In the genomic region with DNA sequence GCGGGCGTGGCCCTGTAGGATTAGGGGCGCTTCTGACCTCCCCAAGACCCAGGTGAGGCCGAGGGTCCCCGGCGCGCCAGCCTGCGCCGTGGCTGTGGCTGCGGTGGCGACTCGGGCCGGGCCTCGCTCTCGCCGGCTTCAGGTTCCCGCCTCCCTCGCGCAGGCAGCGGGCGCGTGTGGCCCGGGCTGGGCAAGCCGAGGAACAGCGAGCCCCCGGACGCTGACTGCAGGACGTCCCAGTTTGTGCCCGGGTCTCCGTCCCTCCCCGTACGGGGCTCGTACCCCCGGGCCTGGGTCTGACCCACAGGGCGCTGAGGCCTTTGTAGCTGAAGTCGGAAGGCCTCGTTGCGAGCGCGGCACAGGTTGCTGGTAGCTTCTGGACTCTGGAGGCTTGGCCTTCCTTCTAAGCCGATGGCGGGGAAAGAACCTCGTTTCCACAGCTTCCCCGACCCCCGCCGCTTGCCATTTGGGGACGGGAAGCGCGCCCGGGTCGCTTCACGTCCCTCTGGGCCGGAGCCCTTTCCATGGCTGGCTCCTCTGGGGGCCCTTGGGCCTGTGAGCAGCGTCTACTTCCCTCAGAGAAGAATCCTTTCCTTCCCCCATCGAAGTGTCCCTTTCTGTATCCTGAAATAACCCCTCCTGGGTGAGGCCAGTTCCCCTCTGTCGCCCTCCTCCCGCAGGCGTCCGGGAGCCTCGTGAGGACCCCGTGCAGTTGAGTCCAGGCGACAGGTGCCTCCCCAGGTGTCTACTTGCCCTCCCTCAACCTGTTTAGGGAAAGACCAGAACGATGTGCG, we compare ENCODE assay signal across 1 cellular context.
TF ChIP-seq lines count a peak whose summit lies in the region.

No MANE protein-coding gene starts in this region.

TF ChIP-seq in SK-N-SH treated with all-trans-retinoic acid at 6 μM for 48 hours, 23 proteins besides CTCF, POLR2A, EP300 and RAD21 (continued from another document):
- TF ChIP-seq BACH2 (CRISPR knock-in tag; IDR thresholded peaks at IDR 0.05; ENCODE audit: borderline replicate concordance) (no peak), ZNF565 (CRISPR knock-in tag; conservative IDR thresholded peaks at IDR 0.05; ENCODE audit: low read depth) (no peak), CSDC2 (CRISPR knock-in tag; IDR thresholded peaks at IDR 0.05) (no peak), ISL1 (CRISPR knock-in tag; IDR thresholded peaks at IDR 0.05) (no peak), PPARA (CRISPR knock-in tag; IDR thresholded peaks at IDR 0.05; ENCODE audit: borderline replicate concordance) (no peak), ARNTL (CRISPR knock-in tag; IDR thresholded peaks at IDR 0.05; ENCODE audit: borderline replicate concordance, low read depth) (no peak), ESRRG (CRISPR knock-in tag; IDR thresholded peaks at IDR 0.05) (no peak), TOX (CRISPR knock-in tag; IDR thresholded peaks at IDR 0.05; ENCODE audit: borderline replicate concordance) (no peak), GLIS3 (CRISPR knock-in tag; IDR thresholded peaks at IDR 0.05) (no peak), ZNF70 (CRISPR knock-in tag; IDR thresholded peaks at IDR 0.05) (no peak), RARB (CRISPR knock-in tag; IDR thresholded peaks at IDR 0.05) (no peak)
- TF ChIP-seq, protein P1, sequence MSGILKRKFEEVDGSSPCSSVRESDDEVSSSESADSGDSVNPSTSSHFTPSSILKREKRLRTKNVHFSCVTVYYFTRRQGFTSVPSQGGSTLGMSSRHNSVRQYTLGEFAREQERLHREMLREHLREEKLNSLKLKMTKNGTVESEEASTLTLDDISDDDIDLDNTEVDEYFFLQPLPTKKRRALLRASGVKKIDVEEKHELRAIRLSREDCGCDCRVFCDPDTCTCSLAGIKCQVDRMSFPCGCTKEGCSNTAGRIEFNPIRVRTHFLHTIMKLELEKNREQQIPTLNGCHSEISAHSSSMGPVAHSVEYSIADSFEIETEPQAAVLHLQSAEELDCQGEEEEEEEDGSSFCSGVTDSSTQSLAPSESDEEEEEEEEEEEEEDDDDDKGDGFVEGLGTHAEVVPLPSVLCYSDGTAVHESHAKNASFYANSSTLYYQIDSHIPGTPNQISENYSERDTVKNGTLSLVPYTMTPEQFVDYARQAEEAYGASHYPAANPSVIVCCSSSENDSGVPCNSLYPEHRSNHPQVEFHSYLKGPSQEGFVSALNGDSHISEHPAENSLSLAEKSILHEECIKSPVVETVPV (CRISPR knock-in tag; IDR thresholded peaks at IDR 0.05), result no peak
- TF ChIP-seq, protein P2, sequence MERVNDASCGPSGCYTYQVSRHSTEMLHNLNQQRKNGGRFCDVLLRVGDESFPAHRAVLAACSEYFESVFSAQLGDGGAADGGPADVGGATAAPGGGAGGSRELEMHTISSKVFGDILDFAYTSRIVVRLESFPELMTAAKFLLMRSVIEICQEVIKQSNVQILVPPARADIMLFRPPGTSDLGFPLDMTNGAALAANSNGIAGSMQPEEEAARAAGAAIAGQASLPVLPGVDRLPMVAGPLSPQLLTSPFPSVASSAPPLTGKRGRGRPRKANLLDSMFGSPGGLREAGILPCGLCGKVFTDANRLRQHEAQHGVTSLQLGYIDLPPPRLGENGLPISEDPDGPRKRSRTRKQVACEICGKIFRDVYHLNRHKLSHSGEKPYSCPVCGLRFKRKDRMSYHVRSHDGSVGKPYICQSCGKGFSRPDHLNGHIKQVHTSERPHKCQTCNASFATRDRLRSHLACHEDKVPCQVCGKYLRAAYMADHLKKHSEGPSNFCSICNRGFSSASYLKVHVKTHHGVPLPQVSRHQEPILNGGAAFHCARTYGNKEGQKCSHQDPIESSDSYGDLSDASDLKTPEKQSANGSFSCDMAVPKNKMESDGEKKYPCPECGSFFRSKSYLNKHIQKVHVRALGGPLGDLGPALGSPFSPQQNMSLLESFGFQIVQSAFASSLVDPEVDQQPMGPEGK (CRISPR knock-in tag; IDR thresholded peaks at IDR 0.05; ENCODE audit: borderline replicate concordance), result no peak
